In genomic region chr11:111069076-111069475, GRCh38 we compare ENCODE assay signal across 15 cellular contexts.
DNase-seq lines count a peak whose midpoint lies in the region; ATAC-seq and TF ChIP-seq lines count a peak whose summit lies in the region.
"Had no signal": no experiment of that assay in that cellular context is flagged by ENCODE, and none has a peak within 500 bp of the region (broad histone marks: within the 10 kb centered on the region; RNA-seq: fewer than 3 reads in every experiment).

No MANE protein-coding gene starts in this region.

- TF ChIP-seq POLR2A in heart left ventricle (IDR thresholded peaks at IDR 0.05), result no peak

- intact Hi-C loops in heart left ventricle (cut with DNase I), result loop anchor here in 1 of 10 donors (10.0 kb wide), 1 partner anchor 64 kb away; no protein-coding TSS in a partner anchor

- no peaks in the 10 kb centered on the region for H3K27me3 ChIP-seq in cardiac muscle cell
- no peaks in the 10 kb centered on the region for H3K27me3 ChIP-seq in heart left ventricle
- H3K27me3 ChIP-seq: BLaER1 treated with 17β-estradiol and CSF1 and Interleukin-3, amounts not matched to agents 10 nM and 100 nM; SJSA1 had no signal

- no peak overlapping the region for H3K27ac ChIP-seq in cardiac muscle cell
- no peak overlapping the region for H3K27ac ChIP-seq in heart left ventricle
- H3K27ac ChIP-seq in coronary artery, result no peak overlapping the region
- H3K27ac ChIP-seq: BLaER1 treated with 17β-estradiol and CSF1 and Interleukin-3, amounts not matched to agents 10 nM and 100 nM; SJSA1 had no signal

- WGBS in heart left ventricle, 4 donors, result 12 to 34% (median 18%) methylated on average over 1 of the region's 1 CpG

- H3K36me3 ChIP-seq in cardiac muscle cell, result no peaks in the 10 kb centered on the region
- H3K36me3 ChIP-seq in heart left ventricle, result no peaks in the 10 kb centered on the region
- H3K36me3 ChIP-seq: BLaER1 treated with 17β-estradiol and CSF1 and Interleukin-3, amounts not matched to agents 10 nM and 100 nM; SJSA1 had no signal

- no peaks in the 10 kb centered on the region for H3K4me1 ChIP-seq in cardiac muscle cell (ENCODE audit: low read depth)
- no peaks in the 10 kb centered on the region for H3K4me1 ChIP-seq in heart left ventricle
- H3K4me1 ChIP-seq: SJSA1 had no signal

- TF ChIP-seq CTCF in cardiac muscle cell (IDR thresholded peaks at IDR 0.05; ENCODE audit: low read depth, low read length) (peak; percentile 52), heart left ventricle (IDR thresholded peaks at IDR 0.05) (no peak), coronary artery (IDR thresholded peaks at IDR 0.05) (no peak)

- H3K4me3 ChIP-seq in cardiac muscle cell (no peak overlapping the region), heart left ventricle (no peak overlapping the region), coronary artery (no peak overlapping the region)
- H3K4me3 ChIP-seq: BLaER1 treated with 17β-estradiol and CSF1 and Interleukin-3, amounts not matched to agents 10 nM and 100 nM; SJSA1 had no signal

- no peak for ATAC-seq in heart left ventricle
- ATAC-seq: activated CD4-positive, CD25-positive, alpha-beta regulatory T cell treated with anti-CD3 and anti-CD28 coated beads, Interleukin-2, amount 50 U/mL, for 24 hours; left ventricle myocardium superior; stimulated activated effector memory CD8-positive, alpha-beta T cell treated with anti-CD3 and anti-CD28 coated beads, Interleukin-12 subunit alpha, Interleukin-12 subunit beta, amount 100 ng/mL, for 72 hours had no signal

- DNase-seq in cardiac muscle cell (ENCODE audit: low read depth in 1 of 2, low spot score in 1 of 2) (peak in 1 of 2 donors; percentile 62), heart left ventricle (no peak), RPMI7951 (ENCODE audit: low read depth) (peak; percentile 55), fibroblast of peridontal ligament (ENCODE audit: extremely low read depth) (peak; percentile 73), stromal cell of bone marrow (ENCODE audit: low read depth) (peak; percentile 72), coronary artery (ENCODE audit: low spot score) (no peak), kidney tubule cell (ENCODE audit: low spot score) (no peak), NCI-H446 treated with DMSO at 0.1 percent for 48 hours (lab: John Stamatoyannopoulos, UW) (no peak)
- DNase-seq: activated T-cell treated with anti-CD3 and anti-CD28 coated beads, Interleukin-2, amount 50 U/mL, for 48 hours; left ventricle myocardium superior; NCI-H69 had no signal

- no peaks in the 10 kb centered on the region for H3K9me3 ChIP-seq in cardiac muscle cell (ENCODE audit: low read depth)
- H3K9me3 ChIP-seq in heart left ventricle, result peaks cover 0 to 29% (median 19%) of the 10 kb centered on the region in 12 donors
- H3K9me3 ChIP-seq: SJSA1 had no signal

Comparison
In these comparisons a context has a peak if more than half of its experiments do, and no peak if none do; other contexts are left out.
1. DNase-seq: peak in RPMI7951 (single experiment), fibroblast of peridontal ligament (single experiment) and stromal cell of bone marrow (single experiment); none in heart left ventricle (0 of 5), coronary artery (single experiment), kidney tubule cell (single experiment) and NCI-H446 treated with DMSO at 0.1 percent for 48 hours (single experiment).